In the genomic region with DNA sequence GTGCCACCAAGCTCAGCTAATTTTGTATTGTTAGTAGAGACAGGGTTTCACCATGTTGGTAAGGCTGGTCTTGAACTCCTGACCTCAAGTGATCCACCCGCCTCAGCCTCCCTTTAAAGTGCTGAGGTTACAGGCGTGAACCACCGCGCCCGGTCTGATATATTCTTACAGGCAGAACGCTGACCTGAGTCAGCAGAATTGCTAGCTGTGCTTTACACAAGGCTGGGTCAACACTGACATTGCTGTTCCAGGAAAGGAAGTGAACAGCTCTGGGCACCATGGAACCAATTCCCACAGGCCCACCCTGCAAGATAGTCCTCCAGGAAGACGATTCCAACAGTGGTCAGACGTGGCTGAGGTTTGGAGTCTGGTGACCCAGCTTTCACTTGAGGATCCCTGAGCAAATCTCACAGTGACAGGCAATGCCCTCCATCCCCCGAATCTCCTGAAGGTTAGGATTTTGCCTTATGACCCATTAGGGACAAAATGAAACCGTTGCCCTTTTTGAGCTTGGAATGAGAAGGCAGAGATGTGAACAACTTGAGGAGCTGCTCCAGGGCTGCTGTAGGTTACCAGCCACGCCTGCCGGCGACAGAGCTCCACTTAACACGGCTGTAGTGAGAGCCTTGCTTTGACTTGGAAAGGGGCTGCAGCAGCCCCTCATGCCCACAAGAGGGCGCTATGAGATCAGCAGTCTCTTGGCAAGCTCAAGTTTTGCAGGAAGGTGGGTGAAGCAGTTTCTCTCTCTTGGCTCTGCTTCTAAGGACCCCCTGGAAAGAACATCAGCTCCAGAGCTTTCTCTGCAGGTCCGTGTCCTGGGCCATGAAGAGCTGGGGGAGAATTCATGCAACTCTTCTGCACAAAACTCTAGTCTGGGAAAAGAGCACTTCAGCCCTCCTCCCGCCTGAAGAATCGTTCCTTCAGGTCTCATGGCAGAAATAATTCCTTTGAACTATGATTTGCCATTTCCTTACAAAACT, we compare ENCODE assay signal across 1 cellular context.
TF ChIP-seq lines count a peak whose summit lies in the region.

No MANE protein-coding gene starts in this region.

TF ChIP-seq in HepG2, 621 proteins besides CTCF, POLR2A, EP300 and RAD21 (continued from another document):
- no peak for TF ChIP-seq ZNF546 (CRISPR knock-in tag; conservative IDR thresholded peaks at IDR 0.05)
- TF ChIP-seq MAFF (IDR thresholded peaks at IDR 0.05; ENCODE audit: low read depth, low read length), result peak; percentile 85
- TF ChIP-seq NFATC3 (CRISPR knock-in tag; IDR thresholded peaks at IDR 0.05), result 0 out of 2 replicates have a peak, but pooled peaks have one; percentile 68
- no peak for TF ChIP-seq ZNF724P (CRISPR knock-in tag; IDR thresholded peaks at IDR 0.05; ENCODE audit: borderline replicate concordance)
- TF ChIP-seq, protein P1, sequence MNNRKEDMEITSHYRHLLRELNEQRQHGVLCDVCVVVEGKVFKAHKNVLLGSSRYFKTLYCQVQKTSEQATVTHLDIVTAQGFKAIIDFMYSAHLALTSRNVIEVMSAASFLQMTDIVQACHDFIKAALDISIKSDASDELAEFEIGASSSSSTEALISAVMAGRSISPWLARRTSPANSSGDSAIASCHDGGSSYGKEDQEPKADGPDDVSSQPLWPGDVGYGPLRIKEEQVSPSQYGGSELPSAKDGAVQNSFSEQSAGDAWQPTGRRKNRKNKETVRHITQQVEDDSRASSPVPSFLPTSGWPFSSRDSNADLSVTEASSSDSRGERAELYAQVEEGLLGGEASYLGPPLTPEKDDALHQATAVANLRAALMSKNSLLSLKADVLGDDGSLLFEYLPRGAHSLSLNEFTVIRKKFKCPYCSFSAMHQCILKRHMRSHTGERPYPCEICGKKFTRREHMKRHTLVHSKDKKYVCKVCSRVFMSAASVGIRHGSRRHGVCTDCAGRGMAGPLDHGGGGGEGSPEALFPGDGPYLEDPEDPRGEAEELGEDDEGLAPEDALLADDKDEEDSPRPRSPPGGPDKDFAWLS (CRISPR knock-in tag; IDR thresholded peaks at IDR 0.05; ENCODE audit: borderline replicate concordance), result no peak
- TF ChIP-seq, protein P2, sequence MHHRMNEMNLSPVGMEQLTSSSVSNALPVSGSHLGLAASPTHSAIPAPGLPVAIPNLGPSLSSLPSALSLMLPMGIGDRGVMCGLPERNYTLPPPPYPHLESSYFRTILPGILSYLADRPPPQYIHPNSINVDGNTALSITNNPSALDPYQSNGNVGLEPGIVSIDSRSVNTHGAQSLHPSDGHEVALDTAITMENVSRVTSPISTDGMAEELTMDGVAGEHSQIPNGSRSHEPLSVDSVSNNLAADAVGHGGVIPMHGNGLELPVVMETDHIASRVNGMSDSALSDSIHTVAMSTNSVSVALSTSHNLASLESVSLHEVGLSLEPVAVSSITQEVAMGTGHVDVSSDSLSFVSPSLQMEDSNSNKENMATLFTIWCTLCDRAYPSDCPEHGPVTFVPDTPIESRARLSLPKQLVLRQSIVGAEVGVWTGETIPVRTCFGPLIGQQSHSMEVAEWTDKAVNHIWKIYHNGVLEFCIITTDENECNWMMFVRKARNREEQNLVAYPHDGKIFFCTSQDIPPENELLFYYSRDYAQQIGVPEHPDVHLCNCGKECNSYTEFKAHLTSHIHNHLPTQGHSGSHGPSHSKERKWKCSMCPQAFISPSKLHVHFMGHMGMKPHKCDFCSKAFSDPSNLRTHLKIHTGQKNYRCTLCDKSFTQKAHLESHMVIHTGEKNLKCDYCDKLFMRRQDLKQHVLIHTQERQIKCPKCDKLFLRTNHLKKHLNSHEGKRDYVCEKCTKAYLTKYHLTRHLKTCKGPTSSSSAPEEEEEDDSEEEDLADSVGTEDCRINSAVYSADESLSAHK (CRISPR knock-in tag; IDR thresholded peaks at IDR 0.05; ENCODE audit: borderline replicate concordance), result no peak
TF ChIP-seq in HepG2: peak in this region for 31.
